Comparison of ENCODE assay signal across 8 cellular contexts in the genomic region with DNA sequence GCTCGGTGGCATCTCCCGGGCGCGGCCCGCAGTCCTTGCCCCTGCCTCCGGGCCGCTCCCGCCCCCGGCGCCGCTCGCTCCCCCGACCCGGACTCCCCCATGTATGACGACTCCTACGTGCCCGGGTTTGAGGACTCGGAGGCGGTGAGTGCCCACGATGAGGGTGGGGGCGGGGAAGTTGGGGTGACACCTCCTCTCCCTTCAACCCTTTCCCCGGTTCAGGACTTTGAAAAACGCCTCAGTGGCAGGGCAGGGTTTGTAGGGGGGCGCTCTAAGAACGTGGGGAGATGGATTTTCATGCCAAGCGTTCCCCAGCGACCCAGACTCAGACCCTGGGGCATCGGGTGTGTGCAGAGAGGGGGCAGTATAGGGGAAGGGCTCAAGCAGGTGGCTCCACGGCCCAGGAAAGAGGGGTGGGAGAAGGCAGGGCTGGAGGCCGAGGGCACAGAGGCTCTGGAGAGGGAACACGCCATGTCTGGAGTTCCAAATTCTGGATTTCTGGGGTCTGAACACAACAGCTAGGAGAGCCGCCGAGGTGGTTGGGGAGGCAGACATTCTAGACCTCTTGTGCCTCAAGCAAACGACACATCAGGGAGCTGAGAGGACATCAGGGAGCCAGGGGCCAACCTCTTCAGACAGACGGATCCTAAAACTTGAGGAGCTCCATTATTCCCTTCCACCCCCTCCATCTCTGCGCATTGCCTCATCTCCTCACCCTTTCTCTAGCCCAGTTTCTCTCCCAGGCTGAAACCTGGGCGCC. TPM values are rescaled to one million over a fixed set of nuclear protein-coding genes. Genes with fewer than 3 reads are reported as not detected.
DNase-seq lines count a peak whose midpoint lies in the region; TF ChIP-seq lines count a peak whose summit lies in the region.

No MANE protein-coding gene starts in this region.

- peaks cover 23% of the 10 kb centered on the region for H3K4me1 ChIP-seq in effector memory CD4-positive, alpha-beta T cell (ENCODE audit: control insufficient read depth, insufficient read depth, low read length, poor library complexity, severe bottlenecking)

- H3K27ac Mint-ChIP-seq in osteocyte (ENCODE audit: unreplicated experiment), result peak overlapping the region; percentile 56

- no peaks in the 10 kb centered on the region for H3K36me3 Mint-ChIP-seq in osteocyte (ENCODE audit: unreplicated experiment)

- DNase-seq in NCI-H748 (lab: John Stamatoyannopoulos, UW; ENCODE audit: unreplicated experiment) (peak; percentile 59), NCI-H748 treated with DMSO at 0.1 percent for 48 hours (lab: John Stamatoyannopoulos, UW) (no peak), SW 1271 (lab: John Stamatoyannopoulos, UW) (peak; percentile 23 to 53), osteocyte (ENCODE audit: extremely low spot score, unreplicated experiment) (no peak), NOMO-1 (lab: John Stamatoyannopoulos, UW; ENCODE audit: unreplicated experiment in 2 of 2) (no peak), COLO668 (lab: John Stamatoyannopoulos, UW; ENCODE audit: unreplicated experiment) (no peak), iPS-NIHi7 (ENCODE audit: extremely low spot score) (no peak)
- peak in 1 of 3 donors; percentile 16 for DNase-seq in effector memory CD4-positive, alpha-beta T cell

- peak; percentile 32 for TF ChIP-seq CTCF in osteocyte (IDR thresholded peaks at IDR 0.05)

- H3K36me3 ChIP-seq in effector memory CD4-positive, alpha-beta T cell (ENCODE audit: control insufficient read depth, insufficient read depth, low read length), result no peaks in the 10 kb centered on the region

- H3K9me3 ChIP-seq in effector memory CD4-positive, alpha-beta T cell (ENCODE audit: control insufficient read depth, low read length), result no peaks in the 10 kb centered on the region

- no peaks in the 10 kb centered on the region for H3K9me3 Mint-ChIP-seq in osteocyte (ENCODE audit: unreplicated experiment)

- no peaks in the 10 kb centered on the region for H3K27me3 Mint-ChIP-seq in osteocyte (ENCODE audit: unreplicated experiment)

- no peaks in the 10 kb centered on the region for H3K27me3 ChIP-seq in effector memory CD4-positive, alpha-beta T cell (replicated peaks; ENCODE audit: control insufficient read depth, insufficient read depth, low read length, poor library complexity, severe bottlenecking)

- H3K4me1 Mint-ChIP-seq in osteocyte (ENCODE audit: unreplicated experiment), result peaks cover 40% of the 10 kb centered on the region

- H3K4me3 Mint-ChIP-seq in osteocyte (ENCODE audit: unreplicated experiment), result peak overlapping the region; percentile 97

- no peak overlapping the region for H3K27ac ChIP-seq in effector memory CD4-positive, alpha-beta T cell (ENCODE audit: insufficient read depth, low read length, poor library complexity, severe bottlenecking)

- peak overlapping the region; percentile 74 for H3K4me3 ChIP-seq in effector memory CD4-positive, alpha-beta T cell (ENCODE audit: insufficient read depth, low read depth, low read length, poor library complexity, severe bottlenecking)

RNA-seq across cellular contexts. Expression of gene CACNB3, which starts 0.7 kb away (rescaled TPM):
- 66.5 and 83.3 TPM in 2 replicates for total RNA-seq in osteocyte

RNA-seq across cellular contexts. Expression of gene ADCY6, which starts 30.1 kb away (rescaled TPM):
- 71.7 and 71.9 TPM in 2 replicates for total RNA-seq in osteocyte

RNA-seq across cellular contexts. Expression of gene DDX23, which starts 33.0 kb away (rescaled TPM):
- 67.3 and 72.2 TPM in 2 replicates for total RNA-seq in osteocyte

RNA-seq across cellular contexts. Expression of gene RND1, which starts 46.7 kb away (rescaled TPM):
- 0.89 and 1.0 TPM in 2 replicates for total RNA-seq in osteocyte

Comparison
In these comparisons a context has a peak if more than half of its experiments do, and no peak if none do; other contexts are left out.
1. DNase-seq: peak in NCI-H748 (single experiment) and SW 1271 (2 of 2); none in NCI-H748 treated with DMSO at 0.1 percent for 48 hours (single experiment), osteocyte (single experiment), NOMO-1 (0 of 2), COLO668 (single experiment) and iPS-NIHi7 (single experiment).